Comparison of ENCODE assay signal across 1 cellular context in the genomic region with DNA sequence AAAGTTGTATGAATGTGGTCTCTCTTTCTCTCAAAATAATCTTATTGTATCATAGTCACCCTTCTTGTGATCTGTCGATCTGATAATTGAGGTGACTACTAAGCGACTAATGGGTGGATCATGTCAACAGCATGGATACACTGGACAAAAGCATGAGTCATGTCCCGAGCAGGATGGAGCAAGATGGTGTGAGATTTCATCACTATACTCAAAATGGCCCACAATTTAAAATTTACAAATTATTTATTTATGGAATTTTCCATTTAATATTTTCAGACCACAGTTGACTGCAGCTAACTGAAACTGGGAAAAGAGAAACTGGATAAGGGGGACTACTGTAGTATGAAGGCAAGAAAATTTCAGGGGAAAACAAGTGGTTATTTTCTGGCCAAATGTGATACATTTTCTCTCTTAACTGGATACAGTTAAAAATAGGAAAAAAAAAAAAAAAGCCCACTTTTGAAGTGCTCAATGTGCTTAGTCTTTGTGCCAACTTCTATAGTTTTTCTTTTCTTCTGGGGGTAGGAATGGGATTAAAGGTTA.
TF ChIP-seq lines count a peak whose summit lies in the region.

No MANE protein-coding gene starts in this region.

TF ChIP-seq in GM23338, 12 proteins besides CTCF, POLR2A, EP300 and RAD21 (continued from another document):
- TF ChIP-seq, protein P1, sequence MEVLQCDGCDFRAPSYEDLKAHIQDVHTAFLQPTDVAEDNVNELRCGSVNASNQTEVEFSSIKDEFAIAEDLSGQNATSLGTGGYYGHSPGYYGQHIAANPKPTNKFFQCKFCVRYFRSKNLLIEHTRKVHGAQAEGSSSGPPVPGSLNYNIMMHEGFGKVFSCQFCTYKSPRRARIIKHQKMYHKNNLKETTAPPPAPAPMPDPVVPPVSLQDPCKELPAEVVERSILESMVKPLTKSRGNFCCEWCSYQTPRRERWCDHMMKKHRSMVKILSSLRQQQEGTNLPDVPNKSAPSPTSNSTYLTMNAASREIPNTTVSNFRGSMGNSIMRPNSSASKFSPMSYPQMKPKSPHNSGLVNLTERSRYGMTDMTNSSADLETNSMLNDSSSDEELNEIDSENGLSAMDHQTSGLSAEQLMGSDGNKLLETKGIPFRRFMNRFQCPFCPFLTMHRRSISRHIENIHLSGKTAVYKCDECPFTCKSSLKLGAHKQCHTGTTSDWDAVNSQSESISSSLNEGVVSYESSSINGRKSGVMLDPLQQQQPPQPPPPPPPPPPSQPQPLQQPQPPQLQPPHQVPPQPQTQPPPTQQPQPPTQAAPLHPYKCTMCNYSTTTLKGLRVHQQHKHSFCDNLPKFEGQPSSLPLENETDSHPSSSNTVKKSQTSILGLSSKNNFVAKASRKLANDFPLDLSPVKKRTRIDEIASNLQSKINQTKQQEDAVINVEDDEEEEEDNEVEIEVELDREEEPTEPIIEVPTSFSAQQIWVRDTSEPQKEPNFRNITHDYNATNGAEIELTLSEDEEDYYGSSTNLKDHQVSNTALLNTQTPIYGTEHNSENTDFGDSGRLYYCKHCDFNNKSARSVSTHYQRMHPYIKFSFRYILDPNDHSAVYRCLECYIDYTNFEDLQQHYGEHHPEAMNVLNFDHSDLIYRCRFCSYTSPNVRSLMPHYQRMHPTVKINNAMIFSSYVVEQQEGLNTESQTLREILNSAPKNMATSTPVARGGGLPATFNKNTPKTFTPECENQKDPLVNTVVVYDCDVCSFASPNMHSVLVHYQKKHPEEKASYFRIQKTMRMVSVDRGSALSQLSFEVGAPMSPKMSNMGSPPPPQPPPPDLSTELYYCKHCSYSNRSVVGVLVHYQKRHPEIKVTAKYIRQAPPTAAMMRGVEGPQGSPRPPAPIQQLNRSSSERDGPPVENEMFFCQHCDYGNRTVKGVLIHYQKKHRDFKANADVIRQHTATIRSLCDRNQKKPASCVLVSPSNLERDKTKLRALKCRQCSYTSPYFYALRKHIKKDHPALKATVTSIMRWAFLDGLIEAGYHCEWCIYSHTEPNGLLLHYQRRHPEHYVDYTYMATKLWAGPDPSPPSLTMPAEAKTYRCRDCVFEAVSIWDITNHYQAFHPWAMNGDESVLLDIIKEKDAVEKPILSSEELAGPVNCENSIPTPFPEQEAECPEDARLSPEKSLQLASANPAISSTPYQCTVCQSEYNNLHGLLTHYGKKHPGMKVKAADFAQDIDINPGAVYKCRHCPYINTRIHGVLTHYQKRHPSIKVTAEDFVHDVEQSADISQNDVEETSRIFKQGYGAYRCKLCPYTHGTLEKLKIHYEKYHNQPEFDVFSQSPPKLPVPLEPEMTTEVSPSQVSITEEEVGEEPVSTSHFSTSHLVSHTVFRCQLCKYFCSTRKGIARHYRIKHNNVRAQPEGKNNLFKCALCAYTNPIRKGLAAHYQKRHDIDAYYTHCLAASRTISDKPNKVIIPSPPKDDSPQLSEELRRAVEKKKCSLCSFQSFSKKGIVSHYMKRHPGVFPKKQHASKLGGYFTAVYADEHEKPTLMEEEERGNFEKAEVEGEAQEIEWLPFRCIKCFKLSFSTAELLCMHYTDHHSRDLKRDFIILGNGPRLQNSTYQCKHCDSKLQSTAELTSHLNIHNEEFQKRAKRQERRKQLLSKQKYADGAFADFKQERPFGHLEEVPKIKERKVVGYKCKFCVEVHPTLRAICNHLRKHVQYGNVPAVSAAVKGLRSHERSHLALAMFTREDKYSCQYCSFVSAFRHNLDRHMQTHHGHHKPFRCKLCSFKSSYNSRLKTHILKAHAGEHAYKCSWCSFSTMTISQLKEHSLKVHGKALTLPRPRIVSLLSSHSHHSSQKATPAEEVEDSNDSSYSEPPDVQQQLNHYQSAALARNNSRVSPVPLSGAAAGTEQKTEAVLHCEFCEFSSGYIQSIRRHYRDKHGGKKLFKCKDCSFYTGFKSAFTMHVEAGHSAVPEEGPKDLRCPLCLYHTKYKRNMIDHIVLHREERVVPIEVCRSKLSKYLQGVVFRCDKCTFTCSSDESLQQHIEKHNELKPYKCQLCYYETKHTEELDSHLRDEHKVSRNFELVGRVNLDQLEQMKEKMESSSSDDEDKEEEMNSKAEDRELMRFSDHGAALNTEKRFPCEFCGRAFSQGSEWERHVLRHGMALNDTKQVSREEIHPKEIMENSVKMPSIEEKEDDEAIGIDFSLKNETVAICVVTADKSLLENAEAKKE (CRISPR knock-in tag; IDR thresholded peaks at IDR 0.05): no peak
- TF ChIP-seq JUNB (IDR thresholded peaks at IDR 0.05; ENCODE audit: unreplicated experiment): no peak
- TF ChIP-seq STAT1 (IDR thresholded peaks at IDR 0.05; ENCODE audit: unreplicated experiment): no peak
- no peak for TF ChIP-seq POLR2AphosphoS5 (IDR thresholded peaks at IDR 0.05; ENCODE audit: low read depth)
- no peak for TF ChIP-seq EZH2 (IDR thresholded peaks at IDR 0.05; ENCODE audit: low read depth, unreplicated experiment)
- no peak for TF ChIP-seq NANOG (IDR thresholded peaks at IDR 0.05; ENCODE audit: borderline replicate concordance)
- TF ChIP-seq, protein P2, sequence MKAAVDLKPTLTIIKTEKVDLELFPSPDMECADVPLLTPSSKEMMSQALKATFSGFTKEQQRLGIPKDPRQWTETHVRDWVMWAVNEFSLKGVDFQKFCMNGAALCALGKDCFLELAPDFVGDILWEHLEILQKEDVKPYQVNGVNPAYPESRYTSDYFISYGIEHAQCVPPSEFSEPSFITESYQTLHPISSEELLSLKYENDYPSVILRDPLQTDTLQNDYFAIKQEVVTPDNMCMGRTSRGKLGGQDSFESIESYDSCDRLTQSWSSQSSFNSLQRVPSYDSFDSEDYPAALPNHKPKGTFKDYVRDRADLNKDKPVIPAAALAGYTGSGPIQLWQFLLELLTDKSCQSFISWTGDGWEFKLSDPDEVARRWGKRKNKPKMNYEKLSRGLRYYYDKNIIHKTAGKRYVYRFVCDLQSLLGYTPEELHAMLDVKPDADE (IDR thresholded peaks at IDR 0.05): no peak
- TF ChIP-seq, protein P3, sequence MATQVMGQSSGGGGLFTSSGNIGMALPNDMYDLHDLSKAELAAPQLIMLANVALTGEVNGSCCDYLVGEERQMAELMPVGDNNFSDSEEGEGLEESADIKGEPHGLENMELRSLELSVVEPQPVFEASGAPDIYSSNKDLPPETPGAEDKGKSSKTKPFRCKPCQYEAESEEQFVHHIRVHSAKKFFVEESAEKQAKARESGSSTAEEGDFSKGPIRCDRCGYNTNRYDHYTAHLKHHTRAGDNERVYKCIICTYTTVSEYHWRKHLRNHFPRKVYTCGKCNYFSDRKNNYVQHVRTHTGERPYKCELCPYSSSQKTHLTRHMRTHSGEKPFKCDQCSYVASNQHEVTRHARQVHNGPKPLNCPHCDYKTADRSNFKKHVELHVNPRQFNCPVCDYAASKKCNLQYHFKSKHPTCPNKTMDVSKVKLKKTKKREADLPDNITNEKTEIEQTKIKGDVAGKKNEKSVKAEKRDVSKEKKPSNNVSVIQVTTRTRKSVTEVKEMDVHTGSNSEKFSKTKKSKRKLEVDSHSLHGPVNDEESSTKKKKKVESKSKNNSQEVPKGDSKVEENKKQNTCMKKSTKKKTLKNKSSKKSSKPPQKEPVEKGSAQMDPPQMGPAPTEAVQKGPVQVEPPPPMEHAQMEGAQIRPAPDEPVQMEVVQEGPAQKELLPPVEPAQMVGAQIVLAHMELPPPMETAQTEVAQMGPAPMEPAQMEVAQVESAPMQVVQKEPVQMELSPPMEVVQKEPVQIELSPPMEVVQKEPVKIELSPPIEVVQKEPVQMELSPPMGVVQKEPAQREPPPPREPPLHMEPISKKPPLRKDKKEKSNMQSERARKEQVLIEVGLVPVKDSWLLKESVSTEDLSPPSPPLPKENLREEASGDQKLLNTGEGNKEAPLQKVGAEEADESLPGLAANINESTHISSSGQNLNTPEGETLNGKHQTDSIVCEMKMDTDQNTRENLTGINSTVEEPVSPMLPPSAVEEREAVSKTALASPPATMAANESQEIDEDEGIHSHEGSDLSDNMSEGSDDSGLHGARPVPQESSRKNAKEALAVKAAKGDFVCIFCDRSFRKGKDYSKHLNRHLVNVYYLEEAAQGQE (IDR thresholded peaks at IDR 0.05; ENCODE audit: unreplicated experiment): no peak
- no peak for TF ChIP-seq CREB1 (CRISPR knock-in tag; IDR thresholded peaks at IDR 0.05; ENCODE audit: low read depth)
- no peak for TF ChIP-seq EZH2phosphoT487 (IDR thresholded peaks at IDR 0.05; ENCODE audit: unreplicated experiment)
